Comparison of ENCODE assay signal across 26 cellular contexts in the genomic region with DNA sequence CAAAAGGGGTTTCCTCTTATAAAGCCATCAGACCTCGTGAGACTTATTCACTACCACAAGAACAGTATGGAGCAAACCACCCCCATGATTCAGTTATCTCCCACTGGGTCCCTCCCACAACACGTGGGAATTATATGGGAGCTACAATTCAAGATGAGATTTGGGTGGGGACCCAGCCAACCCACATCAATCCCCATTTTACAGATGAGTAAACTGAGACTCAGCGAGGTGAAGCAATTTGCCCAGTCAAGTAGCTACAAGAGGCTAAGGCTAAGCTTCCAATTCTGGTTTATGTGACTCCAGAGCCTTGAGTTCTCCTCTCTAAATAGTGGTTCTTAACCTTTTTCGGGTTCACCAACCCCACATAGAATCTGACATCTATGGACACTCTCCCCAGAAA. TPM values are rescaled to one million over a fixed set of nuclear protein-coding genes. Genes with fewer than 3 reads are reported as not detected.
A peak's percentile ranks its signal among the peaks of the same experiment; 100 is the strongest.
DNase-seq lines count a peak whose midpoint lies in the region; ATAC-seq, FAIRE-seq and TF ChIP-seq lines count a peak whose summit lies in the region.
"Had no signal": no experiment of that assay in that cellular context is flagged by ENCODE, and none has a peak within 500 bp of the region (broad histone marks: within the 10 kb centered on the region; RNA-seq: fewer than 3 reads in every experiment).

No MANE protein-coding gene starts in this region.

- TF ChIP-seq RAD21 in K562 (CRISPR knock-in tag; conservative IDR thresholded peaks at IDR 0.05 in 1 of 2, IDR thresholded peaks at IDR 0.05 in 1 of 2), result no peak

- no peaks in the 10 kb centered on the region for H3K27me3 ChIP-seq in CD8-positive, alpha-beta T cell (ENCODE audit: insufficient read depth, low read length)
- H3K27me3 ChIP-seq in K562 (ENCODE audit: control insufficient read depth in 2 of 2, insufficient read depth in 2 of 2, low read length in 2 of 2), result peaks cover 5 to 42% of the 10 kb centered on the region in 2 experiments; a peak in 3 of 5 replicates

- no peak for ATAC-seq in CD8-positive, alpha-beta T cell
- ATAC-seq in K562 (no peak), natural killer cell (no peak), GM19397 (IDR thresholded peaks at IDR 0.05; ENCODE audit: unreplicated experiment) (no peak), left lobe of liver (no peak)
- ATAC-seq: GM12878, GM23338 had no signal

- intact Hi-C loops in CD8-positive, alpha-beta T cell (cut with DNase I, micrococcal nuclease), result loop anchor here in 1 of 2 experiments (10.0 kb wide), 1 partner anchor 260 kb away; the partner anchor contains the start of gene RAB37
- intact Hi-C loops in K562 (cut with micrococcal nuclease), result no loop called here
- intact Hi-C loops in natural killer cell (cut with micrococcal nuclease), result loop anchor here (2.0 kb wide), 1 partner anchor 46 kb away; no protein-coding TSS in a partner anchor

- BruUV-seq in K562 (replicated peaks; lab: Mats Ljungman, UMichigan), result no TSS peak

- peaks cover 57% of the 10 kb centered on the region for H3K4me1 ChIP-seq in CD8-positive, alpha-beta T cell (ENCODE audit: insufficient read depth, low read length)
- peaks cover 0 to 6% of the 10 kb centered on the region in 2 experiments; a peak in 3 of 5 replicates for H3K4me1 ChIP-seq in K562 (replicated peaks in 1 of 2; ENCODE audit: control insufficient read depth in 2 of 2, insufficient read depth in 2 of 2, low read length in 2 of 2)

- no peak for TF ChIP-seq EP300 in K562 (IDR thresholded peaks at IDR 0.05; ENCODE audit: low read length)

- no peaks in the 10 kb centered on the region for H3K79me2 ChIP-seq in K562 (ENCODE audit: control insufficient read depth, insufficient read depth, low read length)

- in situ Hi-C loops in K562 (cut with MboI) (no loop called here), GM13977 (cut with MboI; ENCODE audit: low pct_unique_long_range_greater_than_20kb, low sequenced_read_pairs, unreplicated experiment) (no loop called here)

- H4K20me1 ChIP-seq in K562 (replicated peaks; ENCODE audit: control insufficient read depth, insufficient read depth, low read length), result no peaks in the 10 kb centered on the region

- peak overlapping the region; percentile 39 for H3K27ac Mint-ChIP-seq in CD8-positive, alpha-beta T cell
- H3K27ac Mint-ChIP-seq in natural killer cell, result peak overlapping the region; percentile 92 to 93
- H3K27ac Mint-ChIP-seq: CD4-positive, alpha-beta T cell; GM23338 had no signal

- peaks cover 11% of the 10 kb centered on the region for H3K9me3 Mint-ChIP-seq in CD8-positive, alpha-beta T cell
- H3K9me3 Mint-ChIP-seq in natural killer cell, result no peaks in the 10 kb centered on the region

- H3K4me1 Mint-ChIP-seq in CD8-positive, alpha-beta T cell (ENCODE audit: low read depth), result peaks cover 69% of the 10 kb centered on the region
- H3K4me1 Mint-ChIP-seq in natural killer cell, result peaks cover 94 to 96% of the 10 kb centered on the region in 2 donors

- peaks cover 5% of the 10 kb centered on the region for H3K36me3 Mint-ChIP-seq in CD8-positive, alpha-beta T cell
- H3K36me3 Mint-ChIP-seq in natural killer cell, result peaks cover 40% of the 10 kb centered on the region

- FAIRE-seq in K562 (lab: Jason Lieb, UNC), result no peak
- FAIRE-seq: A204.1, GM12878, H54, HTR-8/SVneo had no signal

- 2% methylated on average over 4 of the region's 4 CpGs for WGBS in K562 (ENCODE audit: insufficient coverage, low coverage, missing lambda C conversion rate)

- H3K9ac ChIP-seq in K562 (ENCODE audit: insufficient read depth in 1 of 2, low read depth in 2 of 2, low read length in 2 of 2), result no peak overlapping the region

- H3K4me2 ChIP-seq in K562 (ENCODE audit: insufficient read depth, low read length), result no peak overlapping the region
- H3K4me2 ChIP-seq: GM23338 had no signal

- H3K27me3 Mint-ChIP-seq in CD8-positive, alpha-beta T cell (ENCODE audit: low read depth), result no peaks in the 10 kb centered on the region
- H3K27me3 Mint-ChIP-seq in natural killer cell (ENCODE audit: low read depth in 2 of 2), result no peaks in the 10 kb centered on the region
- H3K27me3 Mint-ChIP-seq: CD4-positive, alpha-beta T cell had no signal

- no peak for TF ChIP-seq POLR2A in K562 (conservative IDR thresholded peaks at IDR 0.05)

- CTCF ChIA-PET in CD8-positive, alpha-beta T cell (lab: Charles Lee), result interaction anchor here (0.6 to 1.4 kb wide), 4 partner anchors 13 to 180 kb away, joined by 3 read pairs; no protein-coding TSS in a partner anchor
- CTCF ChIA-PET in K562 (lab: Yijun Ruan, JAX; ENCODE audit: low intra/inter-chr PET ratio), result no interaction called here

- POLR2A ChIA-PET in CD8-positive, alpha-beta T cell (lab: Charles Lee), result interaction anchor here (1.2 kb wide), 1 partner anchor 9 kb away, joined by 4 read pairs; the partner anchor contains the start of gene CD300A
- POLR2A ChIA-PET in K562 (lab: Yijun Ruan, JAX), result no interaction called here

- no peak overlapping the region for H3K4me3 Mint-ChIP-seq in CD8-positive, alpha-beta T cell
- peak overlapping the region; percentile 92 for H3K4me3 Mint-ChIP-seq in natural killer cell
- H3K4me3 Mint-ChIP-seq: CD4-positive, alpha-beta T cell; GM23338 had no signal

- H3K9me1 ChIP-seq in K562 (ENCODE audit: control insufficient read depth, insufficient read depth, low read length), result no peaks in the 10 kb centered on the region

- no peak overlapping the region for H3K27ac ChIP-seq in CD8-positive, alpha-beta T cell (ENCODE audit: low read depth, low read length)
- H3K27ac ChIP-seq in KOPT-K1 (ENCODE audit: low read depth, low read length, poor library complexity, severe bottlenecking), result peak overlapping the region; percentile 75
- no peak overlapping the region for H3K27ac ChIP-seq in K562 (ENCODE audit: extremely low read depth, low read depth, low read length)
- H3K27ac ChIP-seq: C4-2B had no signal

- DNase-seq in CD8-positive, alpha-beta T cell, result no peak
- DNase-seq in K562 (ENCODE audit: extremely low read depth in 1 of 4, low spot score in 3 of 4) (no peak), natural killer cell (no peak), NCI-H345 (lab: John Stamatoyannopoulos, UW) (no peak), left lobe of liver (ENCODE audit: low spot score) (no peak), GM13977 (ENCODE audit: low spot score) (no peak)
- DNase-seq: AML-193; CD4-positive, alpha-beta T cell; COR-L47; DMS 273 treated with DMSO at 0.1 percent for 48 hours; DMS53; DND-41; EL; HCEC 1CT; KG1 had no signal

- no peak overlapping the region for H2AFZ ChIP-seq in K562 (ENCODE audit: low read depth, low read length)
- H2AFZ ChIP-seq: GM23338 had no signal

- peaks cover 4% of the 10 kb centered on the region for H3K36me3 ChIP-seq in CD8-positive, alpha-beta T cell (ENCODE audit: insufficient read depth, low read length)
- H3K36me3 ChIP-seq in KOPT-K1 (ENCODE audit: insufficient read depth, low read length) (peaks cover 27% of the 10 kb centered on the region), K562 (ENCODE audit: control insufficient read depth, insufficient read depth, low read length) (no peaks in the 10 kb centered on the region)

- peaks cover 5% of the 10 kb centered on the region for H3K9me3 ChIP-seq in CD8-positive, alpha-beta T cell (ENCODE audit: low read length)
- peaks cover 24% of the 10 kb centered on the region for H3K9me3 ChIP-seq in KOPT-K1 (ENCODE audit: insufficient read depth, low read length, poor library complexity, severe bottlenecking)
- no peaks in the 10 kb centered on the region for H3K9me3 ChIP-seq in K562 (replicated peaks; ENCODE audit: control insufficient read depth, insufficient read depth, low read depth, low read length)

- H3K4me3 ChIP-seq in CD8-positive, alpha-beta T cell (ENCODE audit: low read depth, low read length), result no peak overlapping the region
- no peak overlapping the region for H3K4me3 ChIP-seq in K562
- H3K4me3 ChIP-seq: GM12878, GM23338 had no signal

- no peak for TF ChIP-seq CTCF in CD8-positive, alpha-beta T cell (IDR thresholded peaks at IDR 0.05)
- no peak for TF ChIP-seq CTCF in K562 (IDR thresholded peaks at IDR 0.05 in 2 of 3, conservative IDR thresholded peaks at IDR 0.05 in 1 of 3; ENCODE audit: insufficient read depth in 2 of 3, low read depth in 1 of 3, low read length in 3 of 3)
- no peak for TF ChIP-seq CTCF in natural killer cell (IDR thresholded peaks at IDR 0.05)
- no peak for TF ChIP-seq CTCF in GM13977 (IDR thresholded peaks at IDR 0.05; ENCODE audit: extremely low read depth, insufficient read depth, missing control alignments)

RNA-seq across cellular contexts. Expression of gene CD300A, which starts 8.8 kb away (rescaled TPM):
- total RNA-seq in CD8-positive, alpha-beta T cell, result 1 to 10 TPM; 3.6 to 4.5 TPM
- total RNA-seq in K562 (2011; cell fraction: chromatin; rRNA removed; ENCODE audit: low replicate concordance), result 0.51 and 0.56 TPM in 2 replicates
- total RNA-seq in K562 (2011; cell fraction: nucleolus; rRNA removed), result 0.39 and 0.67 TPM in 2 replicates
- 0.44 and 0.92 TPM in 2 replicates for total RNA-seq in K562 (2011; cell fraction: nucleoplasm; rRNA removed)
- total RNA-seq in K562 (2014; rRNA removed), result 0.23 and 0.49 TPM in 2 replicates
- total RNA-seq in K562 (2014; rRNA removed; fragmentation: Illumina TruSeq; extraction: Trizol), result 0.22 and 0.29 TPM in 2 replicates
- 0.76 and 0.79 TPM in 2 replicates for total RNA-seq in K562 (2015; rRNA removed; fragmentation: Illumina TruSeq; extraction: Trizol)
- total RNA-seq in K562 (2021), result 0.36 and 0.44 TPM in 2 replicates
- polyA plus RNA-seq in K562 (2011; rRNA removed), result 1.7 and 19.7 TPM in 2 replicates
- 1.4 and 20.9 TPM in 2 replicates for polyA plus RNA-seq in K562 (2011; cell fraction: cytosol; rRNA removed)
- 1.1 and 15.8 TPM in 2 replicates for polyA plus RNA-seq in K562 (2011; cell fraction: nucleus; rRNA removed)
- polyA plus RNA-seq in K562 (2012), result 2.3 and 9.5 TPM in 2 replicates
- polyA plus RNA-seq in K562 (2014; fragmentation: Illumina TruSeq; extraction: Trizol), result 0.39 and 0.50 TPM in 2 replicates
- polyA plus RNA-seq in K562 (2014; fragmentation: Nextera tagmentation; extraction: Ambion mirVana), result under 1 TPM in 1 of 2 experiments, not detected in 1; 0.21 TPM
- 0.26 and 0.50 TPM in 2 replicates for polyA plus RNA-seq in K562 (2014; rRNA removed)
- polyA minus RNA-seq in K562 (2011; rRNA and poly(A)+ RNA removed), result 0.60 and 6.1 TPM in 2 replicates
- polyA minus RNA-seq in K562 (2011; cell fraction: cytosol; rRNA and poly(A)+ RNA removed), result 5.7 TPM in 1 of 2 replicates, not detected in the other
- polyA minus RNA-seq in K562 (2011; cell fraction: nucleus; rRNA and poly(A)+ RNA removed), result 5.3 TPM in 1 of 2 replicates, not detected in the other
- total RNA-seq in natural killer cell, result 100 to 1,000 TPM; 287 to 370 (median 295) TPM
- 3.8 TPM for total RNA-seq in left lobe of liver
- total RNA-seq: G401 had no signal
- polyA plus RNA-seq: BJ had no signal

RNA-seq across cellular contexts. Expression of gene GPRC5C, which starts 43.3 kb away (rescaled TPM):
- under 1 TPM in 1 of 2 experiments, not detected in 1; 0.33 TPM for total RNA-seq in CD8-positive, alpha-beta T cell
- total RNA-seq in K562 (2011; cell fraction: chromatin; rRNA removed; ENCODE audit: low replicate concordance), result 2.8 and 8.7 TPM in 2 replicates
- total RNA-seq in K562 (2011; cell fraction: nucleolus; rRNA removed), result 8.9 and 15.5 TPM in 2 replicates
- total RNA-seq in K562 (2011; cell fraction: nucleoplasm; rRNA removed), result 4.5 and 7.9 TPM in 2 replicates
- 6.5 and 7.6 TPM in 2 replicates for total RNA-seq in K562 (2014; rRNA removed)
- total RNA-seq in K562 (2014; rRNA removed; fragmentation: Illumina TruSeq; extraction: Trizol), result 1.1 and 1.6 TPM in 2 replicates
- total RNA-seq in K562 (2015; rRNA removed; fragmentation: Illumina TruSeq; extraction: Trizol), result 4.1 and 4.4 TPM in 2 replicates
- total RNA-seq in K562 (2021), result 6.4 and 7.8 TPM in 2 replicates
- polyA plus RNA-seq in K562 (2011; rRNA removed), result 9.0 and 85.5 TPM in 2 replicates
- 26.1 and 77.2 TPM in 2 replicates for polyA plus RNA-seq in K562 (2011; cell fraction: cytosol; rRNA removed)
- 13.3 and 92.4 TPM in 2 replicates for polyA plus RNA-seq in K562 (2011; cell fraction: nucleus; rRNA removed)
- 8.7 and 24.4 TPM in 2 replicates for polyA plus RNA-seq in K562 (2012)
- 2.1 and 4.1 TPM in 2 replicates for polyA plus RNA-seq in K562 (2014; fragmentation: Illumina TruSeq; extraction: Trizol)
- under 1 TPM; 0.28 to 0.41 TPM for polyA plus RNA-seq in K562 (2014; fragmentation: Nextera tagmentation; extraction: Ambion mirVana)
- polyA plus RNA-seq in K562 (2014; rRNA removed), result 5.9 and 9.6 TPM in 2 replicates
- polyA minus RNA-seq in K562 (2011; rRNA and poly(A)+ RNA removed), result 4.1 and 15.3 TPM in 2 replicates
- 7.9 and 36.4 TPM in 2 replicates for polyA minus RNA-seq in K562 (2011; cell fraction: cytosol; rRNA and poly(A)+ RNA removed)
- polyA minus RNA-seq in K562 (2011; cell fraction: nucleus; rRNA and poly(A)+ RNA removed), result 4.0 and 28.7 TPM in 2 replicates
- total RNA-seq in natural killer cell, result under 1 TPM; 0.26 to 0.60 (median 0.29) TPM
- 243 TPM for total RNA-seq in left lobe of liver
- total RNA-seq: CD4-positive, alpha-beta T cell had no signal

RNA-seq across cellular contexts. Expression of gene CD300LB, which starts 56.1 kb away (rescaled TPM):
- total RNA-seq in CD8-positive, alpha-beta T cell, result not detected
- total RNA-seq in K562 (2011; cell fraction: chromatin; rRNA removed; ENCODE audit: low replicate concordance), result not detected in 2 replicates
- total RNA-seq in K562 (2011; cell fraction: nucleolus; rRNA removed), result not detected in 2 replicates
- not detected in 2 replicates for total RNA-seq in K562 (2011; cell fraction: nucleoplasm; rRNA removed)
- total RNA-seq in K562 (2014; rRNA removed) (not detected in 2 replicates), K562 (2014; rRNA removed; fragmentation: Illumina TruSeq; extraction: Trizol) (not detected in 2 replicates), K562 (2015; rRNA removed; fragmentation: Illumina TruSeq; extraction: Trizol) (not detected in 2 replicates), K562 (2021) (not detected in 2 replicates), natural killer cell (1 to 10 TPM; 2.0 to 4.9 (median 3.5) TPM), left lobe of liver (0.08 TPM)
- polyA plus RNA-seq in K562 (2011; rRNA removed) (not detected in 2 replicates), K562 (2014; fragmentation: Illumina TruSeq; extraction: Trizol) (not detected in 2 replicates), K562 (2014; fragmentation: Nextera tagmentation; extraction: Ambion mirVana) (not detected), K562 (2014; rRNA removed) (not detected in 2 replicates)
- not detected in 2 replicates for polyA plus RNA-seq in K562 (2011; cell fraction: cytosol; rRNA removed)
- polyA plus RNA-seq in K562 (2011; cell fraction: nucleus; rRNA removed), result not detected in 2 replicates
- polyA plus RNA-seq in K562 (2012), result not detected in 2 replicates
- polyA minus RNA-seq in K562 (2011; rRNA and poly(A)+ RNA removed), result not detected in 2 replicates
- polyA minus RNA-seq in K562 (2011; cell fraction: cytosol; rRNA and poly(A)+ RNA removed), result not detected in 2 replicates
- polyA minus RNA-seq in K562 (2011; cell fraction: nucleus; rRNA and poly(A)+ RNA removed), result not detected in 2 replicates
- total RNA-seq: G401, GM23338 had no signal
- polyA plus RNA-seq: BJ, GM23338, IgD-negative memory B cell had no signal

Comparison
In these comparisons a context has a peak if more than half of its experiments do, and no peak if none do; other contexts are left out.
1. RNA of gene CD300A, which starts 8.8 kb away (total RNA-seq): 287 to 370 TPM in natural killer cell; 3.6 to 4.5 TPM in CD8-positive, alpha-beta T cell, 3.8 TPM in left lobe of liver (single experiment) and 0.22 to 0.92 TPM in K562; every median in the first group is over 10 times any median in the second.
2. RNA of gene GPRC5C, which starts 43.3 kb away (total RNA-seq): 243 TPM in left lobe of liver (single experiment); 1.1 to 15.5 TPM in K562, 0.33 TPM in CD8-positive, alpha-beta T cell and 0.26 to 0.60 TPM in natural killer cell; every median in the first group is over 10 times any median in the second.